ENCODE assay signal across 1 cellular context in the genomic region with DNA sequence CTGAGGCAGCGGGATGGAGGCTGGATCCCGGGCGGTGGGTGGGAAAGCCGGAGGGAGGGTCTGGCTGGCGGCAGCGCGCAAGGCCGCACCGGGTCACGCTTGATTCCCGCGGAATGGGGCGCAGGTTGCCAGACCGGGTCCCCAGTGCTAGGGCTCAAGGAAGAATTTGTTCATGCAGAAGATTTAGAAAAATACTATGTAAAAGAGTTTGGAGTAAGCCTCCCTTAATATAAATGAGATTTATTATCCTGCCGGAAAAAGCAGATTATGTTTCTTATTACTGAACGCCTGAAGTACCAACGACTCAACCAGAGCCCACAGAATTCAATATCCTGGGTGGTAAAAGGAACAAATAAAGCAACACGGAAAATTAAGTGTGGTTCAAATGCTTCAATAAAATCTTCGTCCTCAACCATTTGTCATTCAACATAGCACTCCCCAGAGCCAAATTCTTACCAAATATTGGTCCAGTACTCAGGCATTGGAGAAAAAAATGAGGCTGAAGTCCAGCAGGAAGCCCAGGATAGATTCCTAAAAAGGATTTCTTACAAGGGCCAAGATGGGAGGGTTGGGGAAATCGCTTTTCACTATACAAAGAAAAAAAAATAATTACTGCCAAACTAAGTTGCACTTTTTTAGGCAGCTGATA.
TF ChIP-seq lines count a peak whose summit lies in the region.

No MANE protein-coding gene starts in this region.

TF ChIP-seq in endothelial cell of umbilical vein, 7 proteins besides CTCF, POLR2A, EP300 and RAD21 (continued from another document):
- TF ChIP-seq JUN (IDR thresholded peaks at IDR 0.05; ENCODE audit: borderline replicate concordance, insufficient read depth, insufficient read length, low read depth) (no peak), FOS (IDR thresholded peaks at IDR 0.05; ENCODE audit: borderline replicate concordance, insufficient read depth, low read length) (no peak), POLR2AphosphoS5 (IDR thresholded peaks at IDR 0.05; ENCODE audit: insufficient read depth, low read depth, low read length) (no peak), EZH2 (IDR thresholded peaks at IDR 0.05; ENCODE audit: borderline replicate concordance, low read depth, low read length, severe bottlenecking) (no peak), MAX (IDR thresholded peaks at IDR 0.05; ENCODE audit: insufficient read depth, insufficient read length) (no peak)
